Comparison of ENCODE assay signal across 9 cellular contexts in the genomic region with DNA sequence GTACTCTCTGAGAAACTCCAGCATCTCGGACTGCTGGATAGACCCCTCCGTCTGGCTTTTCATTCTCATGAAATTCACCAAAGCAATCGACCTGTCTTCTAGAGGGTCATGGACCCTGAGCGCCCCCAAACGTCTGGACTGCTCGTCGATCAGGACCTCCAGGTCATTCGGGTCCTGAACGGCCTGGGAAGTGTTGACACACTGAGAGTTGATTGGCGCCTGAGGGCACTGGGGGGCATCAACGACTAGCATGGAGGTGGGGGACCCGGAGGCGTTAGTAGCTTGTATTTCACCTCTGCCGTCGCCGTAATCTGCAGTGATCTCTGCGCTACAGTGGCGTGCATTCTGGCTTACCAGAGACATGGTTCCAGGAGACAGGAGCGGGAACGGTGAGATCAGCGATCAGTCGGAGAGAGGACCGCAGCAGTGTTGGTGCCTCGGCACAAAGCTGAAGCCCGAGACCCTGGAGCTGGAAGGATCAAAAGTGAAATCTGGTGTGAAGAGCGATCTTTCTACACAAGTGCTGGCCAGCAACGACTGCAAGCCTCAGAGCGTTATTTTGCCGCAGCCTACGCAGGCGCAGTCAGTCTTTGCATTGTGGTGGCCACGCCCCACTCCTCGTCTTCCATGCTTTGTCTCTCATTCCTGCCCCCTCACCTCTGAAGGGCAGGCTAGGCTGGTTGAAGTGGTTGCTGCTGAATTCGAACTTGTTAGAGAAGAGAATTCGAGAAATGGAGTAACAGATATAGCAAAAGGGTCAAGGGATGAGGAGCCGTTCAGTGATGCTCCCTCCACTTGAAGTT. TPM values are rescaled to one million over a fixed set of nuclear protein-coding genes. Genes with fewer than 3 reads are reported as not detected.
A peak's percentile ranks its signal among the peaks of the same experiment; 100 is the strongest.
DNase-seq lines count a peak whose midpoint lies in the region; ATAC-seq and TF ChIP-seq lines count a peak whose summit lies in the region.
"Had no signal": no experiment of that assay in that cellular context is flagged by ENCODE, and none has a peak within 500 bp of the region (broad histone marks: within the 10 kb centered on the region; RNA-seq: fewer than 3 reads in every experiment).

MAGEE2 (minus strand) TSS at position 566 of the 803 bp plus-strand sequence; CDS start at position 363, 203 bp downstream.

- no peak within 1 kb of the TSS for H3K9ac ChIP-seq in KMS-11
- H3K9ac ChIP-seq in colonic mucosa (ENCODE audit: low read depth in 2 of 2, low read length in 2 of 2), result no peak within 1 kb of the TSS

- ATAC-seq in activated T-cell treated with anti-CD3 and anti-CD28 coated beads, Interleukin-2, amount 50 U/mL, for 4 hours, result peak; percentile 48 to 67
- ATAC-seq in heart left ventricle, result peak in 2 of 4 donors; percentile 39 to 57

- H3K36me3 ChIP-seq in KMS-11 (ENCODE audit: insufficient read depth) (no peaks in the 10 kb centered on the region), heart left ventricle (no peaks in the 10 kb centered on the region), colonic mucosa (no peaks in the 10 kb centered on the region)
- H3K36me3 ChIP-seq: brain microvascular endothelial cell had no signal

- peaks cover 6% of the 10 kb centered on the region for H3K4me1 Mint-ChIP-seq in activated T-cell treated with anti-CD3 and anti-CD28 coated beads, Interleukin-2, amount 50 U/mL, for 4 hours (ENCODE audit: low read depth)

- H3K27me3 Mint-ChIP-seq in activated T-cell treated with anti-CD3 and anti-CD28 coated beads, Interleukin-2, amount 50 U/mL, for 4 hours (ENCODE audit: low read depth), result no peaks in the 10 kb centered on the region

- H3K4me2 ChIP-seq in KMS-11, result peak within 1 kb of the TSS; percentile 21

- H3K9me3 ChIP-seq in heart left ventricle, result peaks cover 0 to 4% (median 0%) of the 10 kb centered on the region in 12 donors
- no peaks in the 10 kb centered on the region for H3K9me3 ChIP-seq in colonic mucosa

- H4K20me1 ChIP-seq in KMS-11 (ENCODE audit: insufficient read depth), result no peaks in the 10 kb centered on the region

- no peak for TF ChIP-seq POLR2A in heart left ventricle (IDR thresholded peaks at IDR 0.05)

- H3K4me3 Mint-ChIP-seq in activated T-cell treated with anti-CD3 and anti-CD28 coated beads, Interleukin-2, amount 50 U/mL, for 4 hours, result peak within 1 kb of the TSS; percentile 80

- TF ChIP-seq CTCF in KMS-11 (conservative IDR thresholded peaks at IDR 0.05; ENCODE audit: low read depth, low read length), result no peak
- TF ChIP-seq CTCF in heart left ventricle (IDR thresholded peaks at IDR 0.05), result no peak
- TF ChIP-seq CTCF in colonic mucosa (IDR thresholded peaks at IDR 0.05), result no peak

- DNase-seq in activated T-cell treated with anti-CD3 and anti-CD28 coated beads, Interleukin-2, amount 50 U/mL, for 4 hours, result no peak
- no peak for DNase-seq in heart left ventricle
- DNase-seq in stimulated activated CD4-positive, alpha-beta T cell treated with anti-CD3 and anti-CD28 coated beads, Interleukin-1b, Interleukin-23, amount 100 ng/mL, for 48 hours, result peak; percentile 9
- DNase-seq in iPS-NIHi11 (ENCODE audit: low spot score), result no peak
- no peak for DNase-seq in colonic mucosa
- DNase-seq in GM19240 (ENCODE audit: insufficient read length, low spot score), result no peak
- DNase-seq in NCI-H1436 (lab: John Stamatoyannopoulos, UW), result no peak
- DNase-seq: brain microvascular endothelial cell had no signal

- H3K27ac ChIP-seq in KMS-11 (no peak within 1 kb of the TSS), heart left ventricle (no peak within 1 kb of the TSS), colonic mucosa (no peak within 1 kb of the TSS)
- H3K27ac ChIP-seq: brain microvascular endothelial cell had no signal

- H3K27me3 ChIP-seq in KMS-11 (ENCODE audit: insufficient read depth, low read depth) (no peaks in the 10 kb centered on the region), heart left ventricle (peaks cover 0 to 11% (median 0%) of the 10 kb centered on the region in 9 donors), colonic mucosa (no peaks in the 10 kb centered on the region)
- H3K27me3 ChIP-seq: brain microvascular endothelial cell had no signal

- no peaks in the 10 kb centered on the region for H3K4me1 ChIP-seq in KMS-11 (ENCODE audit: low read depth, poor library complexity, severe bottlenecking)
- no peaks in the 10 kb centered on the region for H3K4me1 ChIP-seq in heart left ventricle
- H3K4me1 ChIP-seq in colonic mucosa, result no peaks in the 10 kb centered on the region

- H2AFZ ChIP-seq in KMS-11 (ENCODE audit: low read depth), result peak within 1 kb of the TSS; percentile 66

- H3K36me3 Mint-ChIP-seq in activated T-cell treated with anti-CD3 and anti-CD28 coated beads, Interleukin-2, amount 50 U/mL, for 4 hours (ENCODE audit: insufficient read depth), result no peaks in the 10 kb centered on the region

- intact Hi-C loops in heart left ventricle (cut with DNase I) (no loop called here), colonic mucosa (cut with DNase I) (no loop called here)

- H3K79me2 ChIP-seq in KMS-11 (ENCODE audit: insufficient read depth, low read depth), result no peaks in the 10 kb centered on the region

- 19 to 76% (median 34%) methylated on average over 20 to 36 of the region's 36 CpGs for WGBS in heart left ventricle, 4 donors

- H3K4me3 ChIP-seq in KMS-11 (IDR thresholded peaks at IDR 0.05; ENCODE audit: insufficient read depth, low read depth, low read length) (no peak within 1 kb of the TSS), heart left ventricle (peak within 1 kb of the TSS in 11 of 12 donors; percentile 5 to 51 (median 42)), colonic mucosa (no peak within 1 kb of the TSS)

- peaks cover 1% of the 10 kb centered on the region for H3K9me3 Mint-ChIP-seq in activated T-cell treated with anti-CD3 and anti-CD28 coated beads, Interleukin-2, amount 50 U/mL, for 4 hours

RNA-seq across cellular contexts. Expression of gene MAGEE2, which starts in this region (rescaled TPM):
- not detected for total RNA-seq in activated T-cell treated with anti-CD3 and anti-CD28 coated beads, Interleukin-2, amount 50 U/mL, for 4 hours
- under 1 TPM in 2 of 9 donors, not detected in 7; 0.10 to 0.13 TPM for total RNA-seq in heart left ventricle
- polyA plus RNA-seq in heart left ventricle, result under 1 TPM in 1 of 2 donors, not detected in 1; 0.06 TPM
- under 1 TPM; 0.10 to 0.21 TPM for total RNA-seq in colonic mucosa

Comparison
In these comparisons a context has a peak if more than half of its experiments do, and no peak if none do; other contexts are left out.
1. Peak in ATAC-seq in activated T-cell treated with anti-CD3 and anti-CD28 coated beads, Interleukin-2, amount 50 U/mL, for 4 hours; RNA of the gene not detected or under 1 TPM.
2. H3K4me3 ChIP-seq: peak in heart left ventricle (11 of 12); none in KMS-11 (single experiment) and colonic mucosa (single experiment).